ENCODE assay signal across 28 cellular contexts in the genomic region with DNA sequence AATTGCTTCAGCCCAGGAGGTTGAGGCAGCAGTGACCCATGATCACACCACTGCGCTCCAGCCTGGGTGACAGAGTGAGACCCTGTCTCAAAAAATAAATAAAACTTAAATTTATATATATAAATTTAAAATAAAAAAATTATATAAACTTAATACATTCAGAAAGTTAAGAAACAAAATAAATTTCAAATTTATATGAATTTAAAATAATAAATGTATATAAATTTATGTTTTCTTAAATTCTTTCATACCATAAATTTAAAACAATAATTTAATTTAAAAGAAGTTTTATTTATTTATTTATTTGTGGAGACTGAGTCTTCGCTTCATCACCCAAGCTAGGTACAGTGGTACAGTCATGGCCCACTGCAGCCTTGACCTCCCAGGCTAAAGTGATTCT.
"Had no signal": no experiment of that assay in that cellular context is flagged by ENCODE, and none has a peak within 500 bp of the region (broad histone marks: within the 10 kb centered on the region; RNA-seq: fewer than 3 reads in every experiment).

No MANE protein-coding gene starts in this region.

- H3K27me3 Mint-ChIP-seq: naive B cell; stimulated activated naive CD8-positive, alpha-beta T cell treated with anti-CD3 and anti-CD28 coated beads, Interleukin-15, Interleukin-2, amounts not matched to agents 100 ng/mL and 50 ng/mL, for 24 hours had no signal

- H3K9me3 ChIP-seq: left lung, ovary, prostate gland, sigmoid colon, spleen, suprapubic skin, thoracic aorta, tibial artery, upper lobe of right lung had no signal

- DNase-seq: hippocampal formation; left colon; left lung; mesendoderm; naive B cell; natural killer cell; nephron progenitor cell; ovary; posterior cingulate gyrus; retina; right cardiac atrium; sigmoid colon; small intestine; spleen; stimulated activated CD4-positive, alpha-beta T cell treated with anti-CD3 and anti-CD28 coated beads, Interleukin-4, amount 100 ng/mL, for 24 hours; stimulated activated naive CD4-positive, alpha-beta T cell; tibial artery; upper lobe of right lung had no signal

- H3K4me1 ChIP-seq: prostate gland had no signal

- H3K36me3 Mint-ChIP-seq: natural killer cell had no signal

- H3K4me3 ChIP-seq: left lung, lung, neural progenitor cell, ovary, prostate gland, sigmoid colon, spleen, suprapubic skin, thoracic aorta, tibial artery, upper lobe of right lung had no signal

- H3K36me3 ChIP-seq: neural progenitor cell, ovary, prostate gland, upper lobe of right lung had no signal

- H3K4me3 Mint-ChIP-seq: mesothelial cell of epicardium; naive B cell; natural killer cell; nephron progenitor cell; neural progenitor cell; stimulated activated effector memory CD8-positive, alpha-beta T cell treated with anti-CD3 and anti-CD28 coated beads, Interleukin-12 subunit alpha, Interleukin-12 subunit beta, amount 100 ng/mL, for 72 hours; stimulated activated naive CD8-positive, alpha-beta T cell treated with anti-CD3 and anti-CD28 coated beads, Interleukin-15, Interleukin-2, amounts not matched to agents 100 ng/mL and 50 ng/mL, for 24 hours had no signal

- FAIRE-seq: keratinocyte, small intestine, urothelium cell line had no signal

- H3K27ac Mint-ChIP-seq: mesothelial cell of epicardium; naive B cell; natural killer cell; nephron progenitor cell; neural progenitor cell; stimulated activated effector memory CD8-positive, alpha-beta T cell treated with anti-CD3 and anti-CD28 coated beads, Interleukin-12 subunit alpha, Interleukin-12 subunit beta, amount 100 ng/mL, for 72 hours had no signal

- H3K27ac ChIP-seq: left lung, neural progenitor cell, ovary, prostate gland, sigmoid colon, spleen, suprapubic skin, thoracic aorta, tibial artery, upper lobe of right lung had no signal

- H3K27me3 ChIP-seq: left lung, neural progenitor cell, ovary, sigmoid colon, spleen, suprapubic skin, tibial artery, upper lobe of right lung had no signal

- ATAC-seq: left colon, natural killer cell, right cardiac atrium, upper lobe of right lung had no signal

- H3K9me3 Mint-ChIP-seq: mesothelial cell of epicardium; naive B cell; natural killer cell; neural progenitor cell; stimulated activated effector memory CD8-positive, alpha-beta T cell treated with anti-CD3 and anti-CD28 coated beads, Interleukin-12 subunit alpha, Interleukin-12 subunit beta, amount 100 ng/mL, for 72 hours; stimulated activated naive CD8-positive, alpha-beta T cell treated with anti-CD3 and anti-CD28 coated beads, Interleukin-15, Interleukin-2, amounts not matched to agents 100 ng/mL and 50 ng/mL, for 24 hours had no signal

- H3K4me1 Mint-ChIP-seq: mesothelial cell of epicardium had no signal
